ENCODE assay signal across 26 cellular contexts in genomic region chr4:73585345-73585744, GRCh38. TPM values are rescaled to one million over a fixed set of nuclear protein-coding genes. Genes with fewer than 3 reads are reported as not detected.
"Had no signal": no experiment of that assay in that cellular context is flagged by ENCODE, and none has a peak within 500 bp of the region (broad histone marks: within the 10 kb centered on the region; RNA-seq: fewer than 3 reads in every experiment).

No MANE protein-coding gene starts in this region.

- ATAC-seq: activated T-cell treated with anti-CD3 and anti-CD28 coated beads, Interleukin-2, amount 50 U/mL, for 72 hours; SK-N-SH treated with all-trans-retinoic acid at 6 μM for 48 hours had no signal

- H3K4me3 ChIP-seq: adrenal gland, Peyer's patch, SJSA1 had no signal

- H3K27me3 Mint-ChIP-seq: activated CD4-positive, alpha-beta memory T cell treated with anti-CD3 and anti-CD28 coated beads, Interleukin-2, amount 10 ng/mL, durations not matched to agents 7 days and 5 days; activated naive CD4-positive, alpha-beta T cell treated with anti-CD3 and anti-CD28 coated beads, Interleukin-2, amount 10 ng/mL, durations not matched to agents 7 days and 5 days; activated naive CD8-positive, alpha-beta T cell treated with anti-CD3 and anti-CD28 coated beads for 36 hours had no signal

- H3K4me1 Mint-ChIP-seq: activated CD4-positive, alpha-beta memory T cell treated with anti-CD3 and anti-CD28 coated beads, Interleukin-2, amount 10 ng/mL, durations not matched to agents 7 days and 5 days; activated naive CD4-positive, alpha-beta T cell treated with anti-CD3 and anti-CD28 coated beads, Interleukin-2, amount 10 ng/mL, durations not matched to agents 7 days and 5 days had no signal

- H3K4me3 Mint-ChIP-seq: activated CD4-positive, alpha-beta memory T cell treated with anti-CD3 and anti-CD28 coated beads, Interleukin-2, amount 10 ng/mL, durations not matched to agents 7 days and 5 days; activated naive CD4-positive, alpha-beta T cell treated with anti-CD3 and anti-CD28 coated beads, Interleukin-2, amount 10 ng/mL, durations not matched to agents 7 days and 5 days; activated naive CD8-positive, alpha-beta T cell treated with anti-CD3 and anti-CD28 coated beads for 36 hours; activated T-cell treated with anti-CD3 and anti-CD28 coated beads, Interleukin-2, amount 50 U/mL, for 72 hours; T-helper 1 cell treated with Interleukin-12 subunit alpha and Interleukin-12 subunit beta and Interleukin-4 antibody, amounts not matched to agents 30 μg/mL and 1 μg/mL, for 36 hours had no signal

- H3K27ac ChIP-seq: adrenal gland, Peyer's patch, RWPE1, SJSA1 had no signal

- H3K36me3 ChIP-seq: adrenal gland, SJSA1 had no signal

- H3K9me3 ChIP-seq: adrenal gland, Peyer's patch, SJSA1 had no signal

- H3K4me1 ChIP-seq: adrenal gland, SJSA1 had no signal

- H3K27me3 ChIP-seq: adrenal gland, Peyer's patch had no signal

- DNase-seq: activated CD4-positive, alpha-beta memory T cell treated with anti-CD3 and anti-CD28 coated beads, Interleukin-2, amount 10 ng/mL, durations not matched to agents 7 days and 5 days; activated CD4-positive, alpha-beta T cell treated with anti-CD3 and anti-CD28 coated beads, Interleukin-2, amount 50 U/mL, for 1 hour; activated CD4-positive, CD25-positive, alpha-beta regulatory T cell; activated gamma-delta T cell treated with Interleukin-2 at 50 U/mL for 16 hours; activated naive CD4-positive, alpha-beta T cell treated with anti-CD3 and anti-CD28 coated beads, Interleukin-2, amount 10 ng/mL, durations not matched to agents 7 days and 5 days; activated naive CD8-positive, alpha-beta T cell treated with anti-CD3 and anti-CD28 coated beads for 36 hours; activated T-cell treated with anti-CD3 and anti-CD28 coated beads for 4 hours; activated T-cell treated with anti-CD3 and anti-CD28 coated beads, Interleukin-2, amount 50 U/mL, for 72 hours; adrenal gland; anterior cingulate cortex; caudate nucleus; KG1; MV-4-11; NCI-H1092 treated with DMSO at 0.1 percent for 48 hours; NCI-H1417 treated with DMSO at 0.1 percent for 48 hours; NCI-H1694 treated with DMSO at 0.1 percent for 48 hours; NCI-H2029 treated with DMSO at 0.1 percent for 48 hours; NCI-H524; Peyer's patch; SHP77 had no signal

- H3K9me3 Mint-ChIP-seq: activated CD4-positive, alpha-beta memory T cell treated with anti-CD3 and anti-CD28 coated beads, Interleukin-2, amount 10 ng/mL, durations not matched to agents 7 days and 5 days; activated naive CD4-positive, alpha-beta T cell treated with anti-CD3 and anti-CD28 coated beads, Interleukin-2, amount 10 ng/mL, durations not matched to agents 7 days and 5 days; activated naive CD8-positive, alpha-beta T cell treated with anti-CD3 and anti-CD28 coated beads for 36 hours; activated T-cell treated with anti-CD3 and anti-CD28 coated beads, Interleukin-2, amount 50 U/mL, for 72 hours; activated T-helper 2 cell treated with anti-CD3 and anti-CD28 coated beads, Interferon-gamma antibody, Interleukin-2, Interleukin-4, amounts not matched to agents 10 μg/mL and 5 μg/mL and 100 μg/mL, durations not matched to agents 14 hours and 24 hours and 36 hours; T-helper 1 cell treated with Interleukin-12 subunit alpha and Interleukin-12 subunit beta and Interleukin-4 antibody, amounts not matched to agents 30 μg/mL and 1 μg/mL, for 36 hours had no signal

- H3K36me3 Mint-ChIP-seq: activated naive CD4-positive, alpha-beta T cell treated with anti-CD3 and anti-CD28 coated beads, Interleukin-2, amount 10 ng/mL, durations not matched to agents 7 days and 5 days; activated naive CD8-positive, alpha-beta T cell treated with anti-CD3 and anti-CD28 coated beads for 36 hours had no signal

- H3K27ac Mint-ChIP-seq: activated CD4-positive, alpha-beta memory T cell treated with anti-CD3 and anti-CD28 coated beads, Interleukin-2, amount 10 ng/mL, durations not matched to agents 7 days and 5 days; activated naive CD4-positive, alpha-beta T cell treated with anti-CD3 and anti-CD28 coated beads, Interleukin-2, amount 10 ng/mL, durations not matched to agents 7 days and 5 days; activated naive CD8-positive, alpha-beta T cell treated with anti-CD3 and anti-CD28 coated beads for 36 hours; activated T-cell treated with anti-CD3 and anti-CD28 coated beads, Interleukin-2, amount 50 U/mL, for 72 hours; activated T-helper 2 cell treated with anti-CD3 and anti-CD28 coated beads, Interferon-gamma antibody, Interleukin-2, Interleukin-4, amounts not matched to agents 10 μg/mL and 5 μg/mL and 100 μg/mL, durations not matched to agents 14 hours and 24 hours and 36 hours; T-helper 1 cell treated with Interleukin-12 subunit alpha and Interleukin-12 subunit beta and Interleukin-4 antibody, amounts not matched to agents 30 μg/mL and 1 μg/mL, for 36 hours had no signal

RNA-seq across cellular contexts. Expression of gene RASSF6, which starts 34.9 kb away (rescaled TPM):
- total RNA-seq: activated CD8-positive, alpha-beta memory T cell treated with anti-CD3 and anti-CD28 coated beads for 36 hours; activated naive CD8-positive, alpha-beta T cell treated with anti-CD3 and anti-CD28 coated beads for 36 hours; activated T-helper 2 cell treated with anti-CD3 and anti-CD28 coated beads, Interferon-gamma antibody, Interleukin-2, Interleukin-4, amounts not matched to agents 10 μg/mL and 5 μg/mL and 100 μg/mL, durations not matched to agents 14 hours and 24 hours and 36 hours; SJSA1 had no signal
